Comparison of ENCODE assay signal across 8 cellular contexts in genomic region chr1:226109829-226110248, GRCh38.
A peak's percentile ranks its signal among the peaks of the same experiment; 100 is the strongest.
DNase-seq lines count a peak whose midpoint lies in the region; ATAC-seq and TF ChIP-seq lines count a peak whose summit lies in the region.

No MANE protein-coding gene starts in this region.

- no peak for DNase-seq in AG09309 (ENCODE audit: low read depth)
- DNase-seq in NCI-H510A (lab: John Stamatoyannopoulos, UW) = peak; percentile 74
- DNase-seq in activated CD4-positive, alpha-beta T cell treated with anti-CD3 and anti-CD28 coated beads for 48 hours = peak; percentile 88
- peak; percentile 95 for DNase-seq in left kidney (ENCODE audit: low read depth, low spot score)
- peak; percentile 80 to 87 for DNase-seq in stimulated activated CD4-positive, alpha-beta T cell treated with anti-CD3 and anti-CD28 coated beads, Interleukin-2, amount 100 ng/mL, for 24 hours

- peak; percentile 63 for TF ChIP-seq POLR2A in GM18951 (IDR thresholded peaks at IDR 0.05; ENCODE audit: extremely low read depth, insufficient read depth, insufficient read length)

- in situ Hi-C loops in GM18951 (cut with MboI; ENCODE audit: low sequenced_read_pairs, unreplicated experiment) = no loop called here

- H3K4me3 ChIP-seq in AG09309 (ENCODE audit: control insufficient read depth, low read depth, low read length) = peak overlapping the region; percentile 50

- no peak for TF ChIP-seq CTCF in AG09309 (IDR thresholded peaks at IDR 0.05; ENCODE audit: control insufficient read depth, insufficient read depth, low read depth, low read length, missing control alignments)

- peak; percentile 74 for ATAC-seq in HG03175 (IDR thresholded peaks at IDR 0.05; ENCODE audit: unreplicated experiment)

- H3K27ac ChIP-seq in cingulate gyrus (ENCODE audit: low read depth, low read length) = peak overlapping the region; percentile 99
